10 cellular contexts compared by ENCODE assay signal in the genomic region with DNA sequence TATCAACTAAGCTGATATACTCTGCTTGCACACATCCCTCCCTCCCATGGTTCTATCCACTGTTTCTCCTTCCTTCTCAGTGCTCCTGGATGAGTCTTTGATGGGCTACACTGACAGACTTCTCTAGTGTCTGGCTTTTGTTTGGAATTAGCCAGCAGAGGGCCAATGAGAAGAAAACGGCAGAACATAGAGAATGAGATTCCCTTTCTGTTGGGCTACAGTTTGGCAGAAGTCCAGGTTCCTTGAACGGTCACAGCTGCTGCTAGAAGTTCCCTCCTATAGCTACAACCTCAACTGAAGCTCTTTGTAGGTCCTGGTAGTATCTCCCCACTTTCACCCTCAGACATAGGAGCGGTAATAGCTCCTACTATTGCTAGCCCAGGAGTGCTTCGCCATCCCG.
DNase-seq lines count a peak whose midpoint lies in the region; ATAC-seq, FAIRE-seq and TF ChIP-seq lines count a peak whose summit lies in the region.
"Had no signal": no experiment of that assay in that cellular context is flagged by ENCODE, and none has a peak within 500 bp of the region (broad histone marks: within the 10 kb centered on the region; RNA-seq: fewer than 3 reads in every experiment).

No MANE protein-coding gene starts in this region.

- peak overlapping the region; percentile 19 for H3K27ac Mint-ChIP-seq in glutamatergic neuron (ENCODE audit: unreplicated experiment)
- H3K27ac Mint-ChIP-seq: CD14-positive monocyte; stimulated activated naive CD8-positive, alpha-beta T cell treated with anti-CD3 and anti-CD28 coated beads, Interleukin-15, Interleukin-2, amounts not matched to agents 100 ng/mL and 50 ng/mL, for 24 hours had no signal

- TF ChIP-seq CTCF in AG04450 (IDR thresholded peaks at IDR 0.05; ENCODE audit: low read depth, low read length) (peak; percentile 45), glutamatergic neuron (IDR thresholded peaks at IDR 0.05; ENCODE audit: partially characterized antibody, unreplicated experiment) (peak; percentile 18), psoas muscle (IDR thresholded peaks at IDR 0.05) (no peak)

- no peaks in the 10 kb centered on the region for H3K4me1 ChIP-seq in psoas muscle

- H3K4me1 Mint-ChIP-seq in glutamatergic neuron (ENCODE audit: low read depth, unreplicated experiment): peaks cover 36% of the 10 kb centered on the region
- H3K4me1 Mint-ChIP-seq: CD14-positive monocyte had no signal

- no peaks in the 10 kb centered on the region for H3K27me3 Mint-ChIP-seq in glutamatergic neuron (ENCODE audit: unreplicated experiment)
- H3K27me3 Mint-ChIP-seq: stimulated activated naive CD8-positive, alpha-beta T cell treated with anti-CD3 and anti-CD28 coated beads, Interleukin-15, Interleukin-2, amounts not matched to agents 100 ng/mL and 50 ng/mL, for 24 hours had no signal

- DNase-seq in AG04450 (ENCODE audit: low read depth, low spot score) (peak; percentile 32), KBM-7 (peak; percentile 18), SHP77 treated with DMSO at 0.1 percent for 48 hours (lab: John Stamatoyannopoulos, UW) (peak; percentile 99), glutamatergic neuron (no peak), psoas muscle (no peak), GM12892 (ENCODE audit: insufficient read length) (no peak)
- DNase-seq in effector CD8-positive, alpha-beta T cell (lab: John Stamatoyannopoulos, UW): no peak

- CTCF ChIA-PET in AG04450 (lab: Charles Lee): interaction anchor here (0.9 to 1.3 kb wide), 3 partner anchors 17 to 259 kb away, joined by 3 to 4 read pairs (median 3); no protein-coding TSS in a partner anchor

- intact Hi-C loops in psoas muscle (cut with DNase I): no loop called here

- peaks cover 3% of the 10 kb centered on the region for H3K9me3 Mint-ChIP-seq in glutamatergic neuron (ENCODE audit: unreplicated experiment)

- no peaks in the 10 kb centered on the region for H3K9me3 ChIP-seq in AG04450 (ENCODE audit: control insufficient read depth, insufficient read depth, low read length)
- no peaks in the 10 kb centered on the region for H3K9me3 ChIP-seq in psoas muscle

- H3K27ac ChIP-seq in AG04450 (ENCODE audit: low read depth, low read length) (no peak overlapping the region), psoas muscle (no peak overlapping the region)

- POLR2A ChIA-PET in AG04450 (lab: Yijun Ruan, JAX): no interaction called here

- ATAC-seq in HG02870 (IDR thresholded peaks at IDR 0.05; ENCODE audit: unreplicated experiment): no peak
- ATAC-seq in psoas muscle: no peak

- no peak for FAIRE-seq in GM12892 (lab: Jason Lieb, UNC)

- 56 to 60% (median 60%) methylated on average over 5 of the region's 5 CpGs for WGBS in psoas muscle, 3 donors

- no peaks in the 10 kb centered on the region for H3K27me3 ChIP-seq in AG04450 (ENCODE audit: control insufficient read depth, insufficient read depth, low read length)
- no peaks in the 10 kb centered on the region for H3K27me3 ChIP-seq in psoas muscle (ENCODE audit: insufficient read depth in 3 of 3, low read length in 2 of 3)

- no peaks in the 10 kb centered on the region for H3K36me3 ChIP-seq in psoas muscle (ENCODE audit: insufficient read depth in 1 of 2, low read depth in 1 of 2)

- no peak for TF ChIP-seq POLR2A in GM12892 (IDR thresholded peaks at IDR 0.05; ENCODE audit: low read depth, low read length)

- no peak overlapping the region for H3K4me3 ChIP-seq in AG04450 (ENCODE audit: low read depth, low read length)
- no peak overlapping the region for H3K4me3 ChIP-seq in psoas muscle

- H3K36me3 Mint-ChIP-seq in glutamatergic neuron (ENCODE audit: unreplicated experiment): no peaks in the 10 kb centered on the region
- H3K36me3 Mint-ChIP-seq: CD14-positive monocyte had no signal

- H3K4me3 Mint-ChIP-seq in glutamatergic neuron (ENCODE audit: unreplicated experiment): no peak overlapping the region
- H3K4me3 Mint-ChIP-seq: CD14-positive monocyte; stimulated activated naive CD8-positive, alpha-beta T cell treated with anti-CD3 and anti-CD28 coated beads, Interleukin-15, Interleukin-2, amounts not matched to agents 100 ng/mL and 50 ng/mL, for 24 hours had no signal

- in situ Hi-C loops in KBM-7 (cut with MboI; ENCODE audit: low pct_unique_long_range_greater_than_20kb, low sequenced_read_pairs): no loop called here

Comparison
In these comparisons a context has a peak if more than half of its experiments do, and no peak if none do; other contexts are left out.
1. DNase-seq: peak in AG04450 (single experiment), KBM-7 (single experiment) and SHP77 treated with DMSO at 0.1 percent for 48 hours (single experiment); none in glutamatergic neuron (single experiment), psoas muscle (0 of 2), GM12892 (single experiment) and effector CD8-positive, alpha-beta T cell (single experiment).